Comparison of ENCODE assay signal across 9 cellular contexts in the genomic region with DNA sequence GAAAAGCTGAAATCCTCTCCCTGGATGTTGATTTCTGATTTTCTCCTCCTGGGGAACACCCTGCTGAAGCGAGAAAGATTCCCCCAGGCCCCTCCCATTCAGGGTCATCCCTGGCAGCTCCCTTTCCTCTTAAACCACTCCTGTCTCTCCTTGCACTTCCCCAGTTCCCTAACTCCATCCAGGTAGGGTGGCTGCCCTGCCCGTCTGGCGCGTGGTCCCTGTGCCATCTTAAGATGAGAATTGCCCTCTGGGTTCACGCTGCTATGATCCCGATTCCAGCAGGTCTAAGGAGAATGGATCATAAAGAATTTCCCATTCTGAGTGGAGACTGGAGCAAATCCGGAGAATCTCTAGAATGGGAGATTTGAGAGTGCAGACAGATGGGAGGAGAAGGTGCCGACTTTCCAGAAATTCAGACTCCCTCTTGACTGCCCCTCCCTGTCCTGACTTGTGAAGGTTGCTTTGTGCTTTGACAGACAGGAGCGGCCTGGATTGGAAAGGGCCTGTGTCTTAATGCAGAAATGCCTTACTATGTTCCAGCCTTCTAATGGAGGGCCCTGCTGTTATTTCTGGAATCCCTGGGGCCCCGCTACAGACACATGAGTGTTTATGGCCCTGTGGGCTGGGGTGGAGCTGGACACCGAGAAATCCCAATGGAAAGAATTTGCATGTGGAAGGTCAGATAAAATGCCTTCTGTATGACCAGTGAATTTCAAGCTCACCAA. TPM values are rescaled to one million over a fixed set of nuclear protein-coding genes. Genes with fewer than 3 reads are reported as not detected.
DNase-seq lines count a peak whose midpoint lies in the region; ATAC-seq lines count a peak whose summit lies in the region.
"Had no signal": no experiment of that assay in that cellular context is flagged by ENCODE, and none has a peak within 500 bp of the region (broad histone marks: within the 10 kb centered on the region; RNA-seq: fewer than 3 reads in every experiment).

No MANE protein-coding gene starts in this region.

- POLR2A ChIA-PET in activated CD4-positive, alpha-beta memory T cell treated with anti-CD3 and anti-CD28 coated beads, Interleukin-2, amount 10 ng/mL, durations not matched to agents 7 days and 5 days (lab: Charles Lee), result interaction anchor here (1.1 to 6.2 kb wide), 8 partner anchors 9 to 79 kb away, joined by 3 to 110 read pairs (median 28); a partner anchor contains a TSS

- intact Hi-C loops in right cardiac atrium (cut with DNase I), result no loop called here

- no peak overlapping the region for H3K4me3 ChIP-seq in right cardiac atrium (ENCODE audit: low read length)
- no peak overlapping the region for H3K4me3 ChIP-seq in skeletal muscle cell (ENCODE audit: low read depth, low read length)
- no peak overlapping the region for H3K4me3 ChIP-seq in MG63

- ATAC-seq in right cardiac atrium, result no peak

- no peak overlapping the region for H3K27ac Mint-ChIP-seq in T-helper 1 cell treated with Interleukin-12 subunit alpha and Interleukin-12 subunit beta and Interleukin-4 antibody, amounts not matched to agents 30 μg/mL and 1 μg/mL, for 36 hours
- peak overlapping the region; percentile 7 for H3K27ac Mint-ChIP-seq in activated CD4-positive, alpha-beta memory T cell treated with anti-CD3 and anti-CD28 coated beads, Interleukin-2, amount 10 ng/mL, durations not matched to agents 7 days and 5 days

- CTCF ChIA-PET in activated CD4-positive, alpha-beta memory T cell treated with anti-CD3 and anti-CD28 coated beads, Interleukin-2, amount 10 ng/mL, durations not matched to agents 7 days and 5 days (lab: Charles Lee), result interaction anchor here (1.1 to 4.2 kb wide), 2 partner anchors 71 to 138 kb away, joined by 4 to 16 read pairs; no protein-coding TSS in a partner anchor

- peaks cover 38% of the 10 kb centered on the region for H3K27me3 Mint-ChIP-seq in T-helper 1 cell treated with Interleukin-12 subunit alpha and Interleukin-12 subunit beta and Interleukin-4 antibody, amounts not matched to agents 30 μg/mL and 1 μg/mL, for 36 hours (ENCODE audit: low read depth)
- H3K27me3 Mint-ChIP-seq in activated CD4-positive, alpha-beta memory T cell treated with anti-CD3 and anti-CD28 coated beads, Interleukin-2, amount 10 ng/mL, durations not matched to agents 7 days and 5 days, result peaks cover 2% of the 10 kb centered on the region

- H3K4me3 Mint-ChIP-seq in T-helper 1 cell treated with Interleukin-12 subunit alpha and Interleukin-12 subunit beta and Interleukin-4 antibody, amounts not matched to agents 30 μg/mL and 1 μg/mL, for 36 hours, result peak overlapping the region; percentile 86
- peak overlapping the region; percentile 45 for H3K4me3 Mint-ChIP-seq in activated CD4-positive, alpha-beta memory T cell treated with anti-CD3 and anti-CD28 coated beads, Interleukin-2, amount 10 ng/mL, durations not matched to agents 7 days and 5 days

- peaks cover 30% of the 10 kb centered on the region for H3K36me3 Mint-ChIP-seq in T-helper 1 cell treated with Interleukin-12 subunit alpha and Interleukin-12 subunit beta and Interleukin-4 antibody, amounts not matched to agents 30 μg/mL and 1 μg/mL, for 36 hours (ENCODE audit: low read depth)
- peaks cover 37% of the 10 kb centered on the region for H3K36me3 Mint-ChIP-seq in activated CD4-positive, alpha-beta memory T cell treated with anti-CD3 and anti-CD28 coated beads, Interleukin-2, amount 10 ng/mL, durations not matched to agents 7 days and 5 days (ENCODE audit: low read depth)

- no peaks in the 10 kb centered on the region for H3K9me3 Mint-ChIP-seq in T-helper 1 cell treated with Interleukin-12 subunit alpha and Interleukin-12 subunit beta and Interleukin-4 antibody, amounts not matched to agents 30 μg/mL and 1 μg/mL, for 36 hours
- no peaks in the 10 kb centered on the region for H3K9me3 Mint-ChIP-seq in activated CD4-positive, alpha-beta memory T cell treated with anti-CD3 and anti-CD28 coated beads, Interleukin-2, amount 10 ng/mL, durations not matched to agents 7 days and 5 days

- H3K27ac ChIP-seq in right cardiac atrium (ENCODE audit: low read length), result peak overlapping the region; percentile 4

- H3K4me1 Mint-ChIP-seq in T-helper 1 cell treated with Interleukin-12 subunit alpha and Interleukin-12 subunit beta and Interleukin-4 antibody, amounts not matched to agents 30 μg/mL and 1 μg/mL, for 36 hours (ENCODE audit: low read depth), result peaks cover 31% of the 10 kb centered on the region
- H3K4me1 Mint-ChIP-seq in activated CD4-positive, alpha-beta memory T cell treated with anti-CD3 and anti-CD28 coated beads, Interleukin-2, amount 10 ng/mL, durations not matched to agents 7 days and 5 days, result peaks cover 34% of the 10 kb centered on the region

- H3K27me3 ChIP-seq in right cardiac atrium (ENCODE audit: control insufficient read depth, insufficient read depth), result no peaks in the 10 kb centered on the region
- H3K27me3 ChIP-seq in MG63, result no peaks in the 10 kb centered on the region

- no peak for DNase-seq in T-helper 1 cell
- no peak for DNase-seq in activated CD4-positive, alpha-beta memory T cell treated with anti-CD3 and anti-CD28 coated beads, Interleukin-2, amount 10 ng/mL, durations not matched to agents 7 days and 5 days
- peak in 1 of 3 donors; percentile 57 for DNase-seq in right cardiac atrium
- DNase-seq in skeletal muscle cell (ENCODE audit: low read depth), result peak; percentile 36
- no peak for DNase-seq in NCI-H2081 (lab: John Stamatoyannopoulos, UW)
- DNase-seq in MG63, result no peak
- DNase-seq in HT-29 (ENCODE audit: low spot score), result no peak
- DNase-seq: ACHN had no signal

- H3K36me3 ChIP-seq in MG63, result peaks cover 30% of the 10 kb centered on the region

- H3K9me3 ChIP-seq in right cardiac atrium (ENCODE audit: control insufficient read depth, low read length), result no peaks in the 10 kb centered on the region
- no peaks in the 10 kb centered on the region for H3K9me3 ChIP-seq in MG63

- WGBS in right cardiac atrium, result 82% methylated on average over 11 of the region's 11 CpGs

- H3K4me1 ChIP-seq in right cardiac atrium (ENCODE audit: control insufficient read depth, insufficient read depth, low read length), result peaks cover 3% of the 10 kb centered on the region

RNA-seq across cellular contexts. Expression of a gene that starts 1.3 kb away (rescaled TPM):
- total RNA-seq in activated CD4-positive, alpha-beta memory T cell treated with anti-CD3 and anti-CD28 coated beads, Interleukin-2, amount 10 ng/mL, durations not matched to agents 7 days and 5 days, result 100 to 1,000 TPM; 335 to 351 TPM
- 100 to 1,000 TPM; 154 to 201 (median 168) TPM for total RNA-seq in right cardiac atrium
- polyA plus RNA-seq in right cardiac atrium, result 128 TPM
- total RNA-seq in MG63 (2014; rRNA removed; shearing (Covaris generic); ENCODE audit: low replicate concordance), result 598 and 683 TPM in 2 replicates
- total RNA-seq in HT-29 (2014; rRNA removed; shearing (Covaris generic)), result 294 and 342 TPM in 2 replicates
